ENCODE assay signal across 1 cellular context in genomic region chr1:8681317-8681650, GRCh38.
TF ChIP-seq lines count a peak whose summit lies in the region.

No MANE protein-coding gene starts in this region.

TF ChIP-seq in HepG2, 621 proteins besides CTCF, POLR2A, EP300 and RAD21 (continued from another document and continues in another):
- no peak for TF ChIP-seq ZFP82 (CRISPR knock-in tag; IDR thresholded peaks at IDR 0.05; ENCODE audit: borderline replicate concordance)
- TF ChIP-seq RXRB (CRISPR knock-in tag; IDR thresholded peaks at IDR 0.05; ENCODE audit: borderline replicate concordance), result 0 out of 2 replicates have a peak, but pooled peaks have one; percentile 11
- no peak for TF ChIP-seq TCF12 (IDR thresholded peaks at IDR 0.05)
- no peak for TF ChIP-seq TCF12 (CRISPR knock-in tag; IDR thresholded peaks at IDR 0.05)
- peak; percentile 63 for TF ChIP-seq NCOA2 (CRISPR knock-in tag; IDR thresholded peaks at IDR 0.05)
- no peak for TF ChIP-seq ZFP37 (CRISPR knock-in tag; IDR thresholded peaks at IDR 0.05; ENCODE audit: borderline replicate concordance)
- TF ChIP-seq ZBED4 (CRISPR knock-in tag; IDR thresholded peaks at IDR 0.05; ENCODE audit: borderline replicate concordance), result no peak
- 0 out of 2 replicates have a peak, but pooled peaks have one; percentile 20 for TF ChIP-seq DRAP1 (CRISPR knock-in tag; IDR thresholded peaks at IDR 0.05)
- no peak for TF ChIP-seq ZMYM4 (CRISPR knock-in tag; IDR thresholded peaks at IDR 0.05)
- TF ChIP-seq KLF15 (CRISPR knock-in tag; IDR thresholded peaks at IDR 0.05; ENCODE audit: borderline replicate concordance), result no peak
- no peak for TF ChIP-seq SRF (IDR thresholded peaks at IDR 0.05; ENCODE audit: low read depth, low read length)
- TF ChIP-seq FOXK2 (IDR thresholded peaks at IDR 0.05), result no peak
- TF ChIP-seq ZNF136 (CRISPR knock-in tag; IDR thresholded peaks at IDR 0.05; ENCODE audit: low read depth), result no peak
- no peak for TF ChIP-seq ZC3H4 (CRISPR knock-in tag; IDR thresholded peaks at IDR 0.05; ENCODE audit: borderline replicate concordance)
- peak; percentile 24; the same call in 1 of the 2 replicates for TF ChIP-seq FOXJ3 (CRISPR knock-in tag; IDR thresholded peaks at IDR 0.05; ENCODE audit: borderline replicate concordance)
- no peak for TF ChIP-seq WIZ (CRISPR knock-in tag; IDR thresholded peaks at IDR 0.05)
- no peak for TF ChIP-seq PRDM4 (CRISPR knock-in tag; IDR thresholded peaks at IDR 0.05; ENCODE audit: borderline replicate concordance)
- peak; percentile 22; the same call in 1 of the 2 replicates for TF ChIP-seq RARA (CRISPR knock-in tag; IDR thresholded peaks at IDR 0.05)
- 0 out of 2 replicates have a peak, but pooled peaks have one; percentile 40 for TF ChIP-seq KDM5A (IDR thresholded peaks at IDR 0.05; ENCODE audit: borderline replicate concordance, low read length)
- no peak for TF ChIP-seq STAT6 (CRISPR knock-in tag; IDR thresholded peaks at IDR 0.05; ENCODE audit: borderline replicate concordance)
- peak; percentile 55 for TF ChIP-seq ASH2L (IDR thresholded peaks at IDR 0.05; ENCODE audit: insufficient read length, low read depth, low read length)
- TF ChIP-seq CCAR2 (optimal IDR thresholded peaks at IDR 0.05; ENCODE audit: low read depth, low read length), result no peak
- TF ChIP-seq MIXL1 (CRISPR knock-in tag; IDR thresholded peaks at IDR 0.05), result peak; percentile 80; the same call in 1 of the 2 replicates
- TF ChIP-seq SOX5 (CRISPR knock-in tag; IDR thresholded peaks at IDR 0.05; ENCODE audit: borderline replicate concordance), result peak; percentile 65; the same call in 1 of the 2 replicates
- TF ChIP-seq REL (CRISPR knock-in tag; conservative IDR thresholded peaks at IDR 0.05), result no peak
- no peak for TF ChIP-seq NCOA5 (CRISPR knock-in tag; IDR thresholded peaks at IDR 0.05)
- TF ChIP-seq CREM (IDR thresholded peaks at IDR 0.05), result peak; percentile 38; the same call in 1 of the 2 replicates
- no peak for TF ChIP-seq CREM (CRISPR knock-in tag; IDR thresholded peaks at IDR 0.05)
- TF ChIP-seq HMG20A (CRISPR knock-in tag; IDR thresholded peaks at IDR 0.05; ENCODE audit: borderline replicate concordance), result peak; percentile 64; the same call in 1 of the 2 replicates
- 0 out of 2 replicates have a peak, but pooled peaks have one; percentile 40 for TF ChIP-seq TBX3 (IDR thresholded peaks at IDR 0.05; ENCODE audit: borderline replicate concordance)
- no peak for TF ChIP-seq NR2C2 (CRISPR knock-in tag; IDR thresholded peaks at IDR 0.05; ENCODE audit: borderline replicate concordance)
- TF ChIP-seq U2AF1 (optimal IDR thresholded peaks at IDR 0.05; ENCODE audit: low read depth, low read length), result no peak
- no peak for TF ChIP-seq MXD4 (CRISPR knock-in tag; IDR thresholded peaks at IDR 0.05)
- TF ChIP-seq HOXA3 (CRISPR knock-in tag; IDR thresholded peaks at IDR 0.05), result no peak
- TF ChIP-seq NFIC (IDR thresholded peaks at IDR 0.05; ENCODE audit: low read length), result peak; percentile 57; the same call in 1 of the 2 replicates
- TF ChIP-seq IRF2 (CRISPR knock-in tag; IDR thresholded peaks at IDR 0.05), result peak; percentile 9; the same call in 1 of the 2 replicates
- peak; percentile 20; the same call in 1 of the 2 replicates for TF ChIP-seq CEBPG (CRISPR knock-in tag; IDR thresholded peaks at IDR 0.05)
- TF ChIP-seq NR2F6 (IDR thresholded peaks at IDR 0.05), result peak; percentile 23; the same call in 1 of the 2 replicates
- TF ChIP-seq NR2F6 (CRISPR knock-in tag; IDR thresholded peaks at IDR 0.05), result peak; percentile 27; the same call in 1 of the 2 replicates
- 0 out of 2 replicates have a peak, but pooled peaks have one; percentile 8 for TF ChIP-seq ARID3A (IDR thresholded peaks at IDR 0.05; ENCODE audit: low read depth, low read length)
- peak; percentile 54; the same call in 1 of the 2 replicates for TF ChIP-seq BCL6 (CRISPR knock-in tag; IDR thresholded peaks at IDR 0.05)
- no peak for TF ChIP-seq GZF1 (CRISPR knock-in tag; IDR thresholded peaks at IDR 0.05)
- no peak for TF ChIP-seq ZGPAT (CRISPR knock-in tag; IDR thresholded peaks at IDR 0.05)
- no peak for TF ChIP-seq KDM1A (CRISPR knock-in tag; IDR thresholded peaks at IDR 0.05)
- peak; percentile 45; the same call in 1 of the 2 replicates for TF ChIP-seq SIX1 (CRISPR knock-in tag; IDR thresholded peaks at IDR 0.05; ENCODE audit: borderline replicate concordance)
- no peak for TF ChIP-seq CREB1 (IDR thresholded peaks at IDR 0.05)
- peak; percentile 34; the same call in 1 of the 2 replicates for TF ChIP-seq CREB1 (CRISPR knock-in tag; IDR thresholded peaks at IDR 0.05)
- TF ChIP-seq ARID5B (CRISPR knock-in tag; IDR thresholded peaks at IDR 0.05), result peak; percentile 78
- TF ChIP-seq ZNF629 (CRISPR knock-in tag; conservative IDR thresholded peaks at IDR 0.05), result no peak
- peak; percentile 60; the same call in 1 of the 2 replicates for TF ChIP-seq PPARG (CRISPR knock-in tag; conservative IDR thresholded peaks at IDR 0.05)
- no peak for TF ChIP-seq ZNF18 (CRISPR knock-in tag; IDR thresholded peaks at IDR 0.05; ENCODE audit: insufficient replicate concordance)
